In the genomic region with DNA sequence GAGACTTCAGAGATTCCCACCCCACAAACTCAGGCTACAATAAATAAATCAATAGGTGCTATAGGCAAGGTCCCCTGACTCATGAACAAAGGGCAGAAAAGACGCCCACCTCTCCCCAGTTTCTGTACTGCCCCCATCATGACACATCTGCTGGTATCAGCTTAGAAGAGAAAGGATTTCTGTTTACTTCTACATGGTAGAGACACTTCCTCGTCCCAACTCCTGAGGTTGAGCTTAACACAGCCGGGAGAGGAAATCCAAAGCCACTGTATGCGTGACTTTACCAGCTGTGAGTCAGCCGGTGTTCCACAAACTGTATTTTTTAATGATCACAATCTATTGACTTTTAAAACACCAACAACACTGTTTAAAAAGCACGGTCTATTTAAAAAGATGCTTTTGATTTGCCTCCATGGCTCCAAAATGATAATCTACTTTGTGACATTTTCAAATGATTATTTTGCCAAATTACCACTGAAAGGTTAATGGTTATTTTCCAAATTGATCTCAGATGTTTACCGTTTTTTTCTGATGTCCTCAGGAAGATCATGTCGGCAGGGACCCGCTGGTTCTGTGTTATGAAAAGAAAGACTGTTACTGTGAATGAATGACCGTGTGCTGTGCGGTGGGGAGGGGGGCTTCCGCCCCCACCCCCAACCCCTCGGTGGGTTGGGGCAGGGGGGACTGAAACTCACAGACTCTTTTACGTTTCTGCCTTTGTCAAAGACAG, we compare ENCODE assay signal across 9 cellular contexts.
DNase-seq lines count a peak whose midpoint lies in the region; ATAC-seq and TF ChIP-seq lines count a peak whose summit lies in the region.
"Had no signal": no experiment of that assay in that cellular context is flagged by ENCODE, and none has a peak within 500 bp of the region (broad histone marks: within the 10 kb centered on the region; RNA-seq: fewer than 3 reads in every experiment).

No MANE protein-coding gene starts in this region.

- H3K9me3 ChIP-seq in thymus (ENCODE audit: control insufficient read depth) = no peaks in the 10 kb centered on the region

- peak; percentile 57 to 64 for ATAC-seq in activated T-cell treated with anti-CD3 and anti-CD28 coated beads, Interleukin-2, amount 50 U/mL, for 72 hours (replicated peaks in 1 of 2)
- ATAC-seq in GM21619 (IDR thresholded peaks at IDR 0.05; ENCODE audit: unreplicated experiment) = no peak

- peak in 1 of 2 donors; percentile 12 for DNase-seq in activated T-cell treated with anti-CD3 and anti-CD28 coated beads, Interleukin-2, amount 50 U/mL, for 72 hours
- DNase-seq in activated T-cell treated with anti-CD3 and anti-CD28 coated beads for 4 hours (no peak), glutamatergic neuron (no peak), GM19240 (ENCODE audit: insufficient read length, low spot score) (no peak), NCI-H146 treated with DMSO at 0.1 percent for 48 hours (lab: John Stamatoyannopoulos, UW; ENCODE audit: unreplicated experiment) (no peak)
- DNase-seq in T-helper 2 cell treated with Interferon-gamma antibody and Interleukin-4, amounts not matched to agents 5 μg/mL and 100 μg/mL, for 36 hours (ENCODE audit: low spot score) = peak; percentile 51
- DNase-seq: GDM1 had no signal

- WGBS in thymus = 8% methylated on average over 14 of the region's 14 CpGs

- peaks cover 15% of the 10 kb centered on the region for H3K4me1 Mint-ChIP-seq in activated T-cell treated with anti-CD3 and anti-CD28 coated beads, Interleukin-2, amount 50 U/mL, for 72 hours (ENCODE audit: low read depth)
- peaks cover 20% of the 10 kb centered on the region for H3K4me1 Mint-ChIP-seq in T-helper 2 cell treated with Interferon-gamma antibody and Interleukin-4, amounts not matched to agents 5 μg/mL and 100 μg/mL, for 36 hours (ENCODE audit: low read depth)
- peaks cover 44% of the 10 kb centered on the region for H3K4me1 Mint-ChIP-seq in glutamatergic neuron (ENCODE audit: low read depth, unreplicated experiment)

- peak overlapping the region in 1 of 2 donors; percentile 27 for H3K4me3 Mint-ChIP-seq in activated T-cell treated with anti-CD3 and anti-CD28 coated beads, Interleukin-2, amount 50 U/mL, for 72 hours
- H3K4me3 Mint-ChIP-seq in T-helper 2 cell treated with Interferon-gamma antibody and Interleukin-4, amounts not matched to agents 5 μg/mL and 100 μg/mL, for 36 hours = peak overlapping the region; percentile 54
- peak overlapping the region; percentile 78 for H3K4me3 Mint-ChIP-seq in glutamatergic neuron (ENCODE audit: unreplicated experiment)

- H3K27me3 Mint-ChIP-seq in activated T-cell treated with anti-CD3 and anti-CD28 coated beads, Interleukin-2, amount 50 U/mL, for 72 hours (ENCODE audit: low read depth) = peaks cover 36% of the 10 kb centered on the region
- H3K27me3 Mint-ChIP-seq in T-helper 2 cell treated with Interferon-gamma antibody and Interleukin-4, amounts not matched to agents 5 μg/mL and 100 μg/mL, for 36 hours (ENCODE audit: low read depth) = peaks cover 9% of the 10 kb centered on the region
- peaks cover 8% of the 10 kb centered on the region for H3K27me3 Mint-ChIP-seq in glutamatergic neuron (ENCODE audit: unreplicated experiment)

- H3K36me3 ChIP-seq in thymus (ENCODE audit: control insufficient read depth, insufficient read depth) = no peaks in the 10 kb centered on the region

- H3K36me3 Mint-ChIP-seq in activated T-cell treated with anti-CD3 and anti-CD28 coated beads, Interleukin-2, amount 50 U/mL, for 72 hours (ENCODE audit: insufficient read depth in 2 of 2) = no peaks in the 10 kb centered on the region
- H3K36me3 Mint-ChIP-seq in T-helper 2 cell treated with Interferon-gamma antibody and Interleukin-4, amounts not matched to agents 5 μg/mL and 100 μg/mL, for 36 hours (ENCODE audit: low read depth) = no peaks in the 10 kb centered on the region
- H3K36me3 Mint-ChIP-seq in glutamatergic neuron (ENCODE audit: unreplicated experiment) = no peaks in the 10 kb centered on the region

- no peak for TF ChIP-seq CTCF in glutamatergic neuron (IDR thresholded peaks at IDR 0.05; ENCODE audit: partially characterized antibody, unreplicated experiment)

- peak overlapping the region; percentile 60 for H3K27ac ChIP-seq in thymus (ENCODE audit: low read depth)

- H3K4me1 ChIP-seq in thymus (ENCODE audit: control insufficient read depth, insufficient read depth, low read length) = peaks cover 8% of the 10 kb centered on the region

- no peaks in the 10 kb centered on the region for H3K9me3 Mint-ChIP-seq in activated T-cell treated with anti-CD3 and anti-CD28 coated beads, Interleukin-2, amount 50 U/mL, for 72 hours
- H3K9me3 Mint-ChIP-seq in T-helper 2 cell treated with Interferon-gamma antibody and Interleukin-4, amounts not matched to agents 5 μg/mL and 100 μg/mL, for 36 hours = no peaks in the 10 kb centered on the region
- H3K9me3 Mint-ChIP-seq in glutamatergic neuron (ENCODE audit: unreplicated experiment) = no peaks in the 10 kb centered on the region

- no peak overlapping the region for H3K27ac Mint-ChIP-seq in activated T-cell treated with anti-CD3 and anti-CD28 coated beads, Interleukin-2, amount 50 U/mL, for 72 hours
- peak overlapping the region; percentile 27 for H3K27ac Mint-ChIP-seq in T-helper 2 cell treated with Interferon-gamma antibody and Interleukin-4, amounts not matched to agents 5 μg/mL and 100 μg/mL, for 36 hours
- H3K27ac Mint-ChIP-seq in glutamatergic neuron (ENCODE audit: unreplicated experiment) = peak overlapping the region; percentile 97

- no peaks in the 10 kb centered on the region for H3K27me3 ChIP-seq in thymus (ENCODE audit: control insufficient read depth, insufficient read depth)

- H3K4me3 ChIP-seq in thymus (ENCODE audit: low read length) = no peak overlapping the region
